12 cellular contexts compared by ENCODE assay signal in the genomic region with DNA sequence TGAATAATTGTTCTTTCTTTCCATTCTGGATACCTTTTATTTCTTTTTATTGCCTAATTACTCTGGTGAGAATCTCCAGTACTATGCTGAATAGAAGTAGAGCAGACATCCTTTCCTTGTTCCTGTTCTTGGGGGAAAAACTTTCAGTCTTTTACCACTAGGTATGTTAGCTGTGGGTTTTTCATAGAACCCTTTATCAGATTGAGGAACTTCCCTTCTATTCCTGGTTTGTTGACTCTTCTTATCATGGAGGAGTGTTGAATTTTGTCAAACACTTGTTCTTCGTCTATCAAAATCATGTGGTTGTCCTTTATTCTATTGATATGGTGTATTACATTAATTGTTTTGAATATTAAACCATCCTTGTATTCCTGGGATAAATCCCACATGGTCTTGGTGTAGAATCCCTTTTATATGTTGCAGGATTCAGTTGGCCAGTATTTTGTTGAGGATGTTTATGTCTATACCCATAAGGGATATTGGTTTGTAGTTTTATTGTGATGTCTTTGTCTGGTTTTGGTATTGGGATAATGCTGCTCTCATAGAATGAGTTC. TPM values are rescaled to one million over a fixed set of nuclear protein-coding genes. Genes with fewer than 3 reads are reported as not detected.
A peak's percentile ranks its signal among the peaks of the same experiment; 100 is the strongest.
DNase-seq lines count a peak whose midpoint lies in the region; ATAC-seq lines count a peak whose summit lies in the region.
"Had no signal": no experiment of that assay in that cellular context is flagged by ENCODE, and none has a peak within 500 bp of the region (broad histone marks: within the 10 kb centered on the region; RNA-seq: fewer than 3 reads in every experiment).

No MANE protein-coding gene starts in this region.

- H3K27ac Mint-ChIP-seq in CD4-positive, alpha-beta memory T cell: peak overlapping the region; percentile 86 to 98 (median 92)
- H3K27ac Mint-ChIP-seq in IgD-negative memory B cell: peak overlapping the region in 2 of 3 donors; percentile 43 to 55
- H3K27ac Mint-ChIP-seq in activated CD4-positive, alpha-beta memory T cell treated with anti-CD3 and anti-CD28 coated beads, Interleukin-2, amount 10 ng/mL, durations not matched to agents 7 days and 5 days: peak overlapping the region; percentile 49
- H3K27ac Mint-ChIP-seq in naive thymus-derived CD4-positive, alpha-beta T cell: peak overlapping the region; percentile 36 to 94 (median 86)

- H3K36me3 Mint-ChIP-seq in CD4-positive, alpha-beta memory T cell: peaks cover 0 to 36% of the 10 kb centered on the region in 2 donors
- no peaks in the 10 kb centered on the region for H3K36me3 Mint-ChIP-seq in IgD-negative memory B cell
- peaks cover 58% of the 10 kb centered on the region for H3K36me3 Mint-ChIP-seq in activated CD4-positive, alpha-beta memory T cell treated with anti-CD3 and anti-CD28 coated beads, Interleukin-2, amount 10 ng/mL, durations not matched to agents 7 days and 5 days (ENCODE audit: low read depth)
- H3K36me3 Mint-ChIP-seq in naive thymus-derived CD4-positive, alpha-beta T cell: peaks cover 0 to 34% (median 0%) of the 10 kb centered on the region in 5 donors

- H3K27ac ChIP-seq in CD4-positive, alpha-beta memory T cell (ENCODE audit: low read depth, low read length): no peak overlapping the region
- no peak overlapping the region for H3K27ac ChIP-seq in naive thymus-derived CD4-positive, alpha-beta T cell (ENCODE audit: low read depth, low read length)
- H3K27ac ChIP-seq: breast epithelium had no signal

- H3K4me1 Mint-ChIP-seq in CD4-positive, alpha-beta memory T cell: peaks cover 39 to 74% (median 61%) of the 10 kb centered on the region in 4 donors
- peaks cover 30 to 46% (median 39%) of the 10 kb centered on the region in 3 donors for H3K4me1 Mint-ChIP-seq in IgD-negative memory B cell
- peaks cover 70% of the 10 kb centered on the region for H3K4me1 Mint-ChIP-seq in activated CD4-positive, alpha-beta memory T cell treated with anti-CD3 and anti-CD28 coated beads, Interleukin-2, amount 10 ng/mL, durations not matched to agents 7 days and 5 days
- H3K4me1 Mint-ChIP-seq in naive thymus-derived CD4-positive, alpha-beta T cell: peaks cover 55 to 77% (median 62%) of the 10 kb centered on the region in 7 donors

- CTCF ChIA-PET in CD4-positive, alpha-beta memory T cell (lab: Charles Lee; ENCODE audit: partially characterized antibody): no interaction called here
- CTCF ChIA-PET in activated CD4-positive, alpha-beta memory T cell treated with anti-CD3 and anti-CD28 coated beads, Interleukin-2, amount 10 ng/mL, durations not matched to agents 7 days and 5 days (lab: Charles Lee): no interaction called here
- CTCF ChIA-PET in naive thymus-derived CD4-positive, alpha-beta T cell (lab: Charles Lee): no interaction called here

- no peak overlapping the region for H3K4me3 ChIP-seq in CD4-positive, alpha-beta memory T cell (ENCODE audit: low read length in 2 of 2)
- H3K4me3 ChIP-seq in naive thymus-derived CD4-positive, alpha-beta T cell (ENCODE audit: low read length): no peak overlapping the region

- POLR2A ChIA-PET in CD4-positive, alpha-beta memory T cell (lab: Charles Lee; ENCODE audit: partially characterized antibody): interaction anchor here (1.5 to 3.1 kb wide), 2 partner anchors 17 to 23 kb away, joined by 3 to 18 read pairs; no protein-coding TSS in a partner anchor
- POLR2A ChIA-PET in activated CD4-positive, alpha-beta memory T cell treated with anti-CD3 and anti-CD28 coated beads, Interleukin-2, amount 10 ng/mL, durations not matched to agents 7 days and 5 days (lab: Charles Lee): no interaction called here
- POLR2A ChIA-PET in naive thymus-derived CD4-positive, alpha-beta T cell (lab: Charles Lee): interaction anchor here (12.2 kb wide), 1 partner anchor 21 kb away, joined by 100 read pairs; no protein-coding TSS in a partner anchor

- no peak for ATAC-seq in naive thymus-derived CD4-positive, alpha-beta T cell
- ATAC-seq in HG02885 (IDR thresholded peaks at IDR 0.05; ENCODE audit: poor library complexity, unreplicated experiment): no peak
- no peak for ATAC-seq in HG03442 (IDR thresholded peaks at IDR 0.05; ENCODE audit: unreplicated experiment)
- ATAC-seq: PC-3 had no signal

- no peaks in the 10 kb centered on the region for H3K9me3 Mint-ChIP-seq in CD4-positive, alpha-beta memory T cell
- H3K9me3 Mint-ChIP-seq in IgD-negative memory B cell: no peaks in the 10 kb centered on the region
- no peaks in the 10 kb centered on the region for H3K9me3 Mint-ChIP-seq in activated CD4-positive, alpha-beta memory T cell treated with anti-CD3 and anti-CD28 coated beads, Interleukin-2, amount 10 ng/mL, durations not matched to agents 7 days and 5 days
- no peaks in the 10 kb centered on the region for H3K9me3 Mint-ChIP-seq in naive thymus-derived CD4-positive, alpha-beta T cell

- H3K36me3 ChIP-seq in CD4-positive, alpha-beta memory T cell (ENCODE audit: insufficient read depth, low read length): peaks cover 3% of the 10 kb centered on the region
- peaks cover 0 to 12% (median 0%) of the 10 kb centered on the region in 3 experiments for H3K36me3 ChIP-seq in naive thymus-derived CD4-positive, alpha-beta T cell (ENCODE audit: control insufficient read depth in 2 of 3, insufficient read depth in 3 of 3, low read length in 3 of 3)
- H3K36me3 ChIP-seq: breast epithelium had no signal

- DNase-seq in CD4-positive, alpha-beta memory T cell: no peak
- DNase-seq in activated CD4-positive, alpha-beta memory T cell treated with anti-CD3 and anti-CD28 coated beads, Interleukin-2, amount 10 ng/mL, durations not matched to agents 7 days and 5 days: no peak
- no peak for DNase-seq in naive thymus-derived CD4-positive, alpha-beta T cell
- no peak for DNase-seq in NCI-H2196 (lab: John Stamatoyannopoulos, UW; ENCODE audit: unreplicated experiment)
- no peak for DNase-seq in NCI-H2029 (lab: John Stamatoyannopoulos, UW)
- DNase-seq: activated CD8-positive, alpha-beta memory T cell treated with anti-CD3 and anti-CD28 coated beads, Interleukin-2, amount 50 U/mL, for 48 hours; NCI-H2227 treated with DMSO at 0.1 percent for 48 hours; PC-3 had no signal

- H3K27me3 ChIP-seq in CD4-positive, alpha-beta memory T cell (ENCODE audit: insufficient read depth, low read length): no peaks in the 10 kb centered on the region
- no peaks in the 10 kb centered on the region for H3K27me3 ChIP-seq in naive thymus-derived CD4-positive, alpha-beta T cell (ENCODE audit: control insufficient read depth in 2 of 2, insufficient read depth in 2 of 2, low read length in 2 of 2)
- H3K27me3 ChIP-seq: breast epithelium had no signal

- peak overlapping the region; percentile 78 to 91 (median 85) for H3K4me3 Mint-ChIP-seq in CD4-positive, alpha-beta memory T cell
- peak overlapping the region; percentile 82 to 94 (median 88) for H3K4me3 Mint-ChIP-seq in IgD-negative memory B cell
- H3K4me3 Mint-ChIP-seq in activated CD4-positive, alpha-beta memory T cell treated with anti-CD3 and anti-CD28 coated beads, Interleukin-2, amount 10 ng/mL, durations not matched to agents 7 days and 5 days: peak overlapping the region; percentile 63
- H3K4me3 Mint-ChIP-seq in naive thymus-derived CD4-positive, alpha-beta T cell: peak overlapping the region; percentile 77 to 93 (median 82)

- H3K27me3 Mint-ChIP-seq in CD4-positive, alpha-beta memory T cell: no peaks in the 10 kb centered on the region
- H3K27me3 Mint-ChIP-seq in IgD-negative memory B cell: peaks cover 3% of the 10 kb centered on the region
- H3K27me3 Mint-ChIP-seq in activated CD4-positive, alpha-beta memory T cell treated with anti-CD3 and anti-CD28 coated beads, Interleukin-2, amount 10 ng/mL, durations not matched to agents 7 days and 5 days: no peaks in the 10 kb centered on the region
- H3K27me3 Mint-ChIP-seq in naive thymus-derived CD4-positive, alpha-beta T cell: no peaks in the 10 kb centered on the region

- peaks cover 66% of the 10 kb centered on the region for H3K4me1 ChIP-seq in CD4-positive, alpha-beta memory T cell (ENCODE audit: insufficient read depth, low read length)
- H3K4me1 ChIP-seq in naive thymus-derived CD4-positive, alpha-beta T cell (ENCODE audit: control insufficient read depth in 2 of 2, insufficient read depth in 2 of 2, low read length in 2 of 2): peaks cover 43 to 60% of the 10 kb centered on the region in 2 donors

- H3K9me3 ChIP-seq in CD4-positive, alpha-beta memory T cell (ENCODE audit: control insufficient read depth in 1 of 2, low read length in 2 of 2): no peaks in the 10 kb centered on the region
- no peaks in the 10 kb centered on the region for H3K9me3 ChIP-seq in naive thymus-derived CD4-positive, alpha-beta T cell (ENCODE audit: control insufficient read depth in 2 of 3, low read length in 3 of 3)
- H3K9me3 ChIP-seq: breast epithelium had no signal

- intact Hi-C loops in CD4-positive, alpha-beta memory T cell (cut with micrococcal nuclease): loop anchor here (10.0 kb wide), 1 partner anchor 52 kb away; no protein-coding TSS in a partner anchor
- intact Hi-C loops in naive thymus-derived CD4-positive, alpha-beta T cell (cut with micrococcal nuclease): no loop called here

RNA-seq across cellular contexts. Expression of a gene that starts 23.6 kb away (rescaled TPM):
- total RNA-seq in CD4-positive, alpha-beta memory T cell: 10 to 100 TPM; 37.9 to 44.3 TPM
- polyA plus RNA-seq in CD4-positive, alpha-beta memory T cell: 10 to 100 TPM in 1 of 2 donors, 1 to 10 TPM in 1; 3.8 to 16.3 TPM
- 22.7 TPM for polyA plus RNA-seq in IgD-negative memory B cell
- 10 to 100 TPM; 77.0 to 80.3 TPM for total RNA-seq in activated CD4-positive, alpha-beta memory T cell treated with anti-CD3 and anti-CD28 coated beads, Interleukin-2, amount 10 ng/mL, durations not matched to agents 7 days and 5 days
- total RNA-seq in naive thymus-derived CD4-positive, alpha-beta T cell: 100 to 1,000 TPM in 1 of 5 experiments, 10 to 100 TPM in 4; 22.7 to 269 (median 59.6) TPM
- polyA plus RNA-seq in naive thymus-derived CD4-positive, alpha-beta T cell: 10 to 100 TPM in 1 of 2 donors, 1 to 10 TPM in 1; 5.9 to 11.3 TPM

RNA-seq across cellular contexts. Expression of a gene that starts 27.2 kb away (rescaled TPM):
- total RNA-seq in CD4-positive, alpha-beta memory T cell: 100 to 1,000 TPM; 289 to 293 TPM
- polyA plus RNA-seq in CD4-positive, alpha-beta memory T cell: 100 to 1,000 TPM; 159 to 171 TPM
- polyA plus RNA-seq in IgD-negative memory B cell: 300 TPM
- total RNA-seq in activated CD4-positive, alpha-beta memory T cell treated with anti-CD3 and anti-CD28 coated beads, Interleukin-2, amount 10 ng/mL, durations not matched to agents 7 days and 5 days: 100 to 1,000 TPM; 266 to 277 TPM
- total RNA-seq in naive thymus-derived CD4-positive, alpha-beta T cell: 100 to 1,000 TPM; 211 to 300 (median 282) TPM
- 100 to 1,000 TPM; 152 to 164 TPM for polyA plus RNA-seq in naive thymus-derived CD4-positive, alpha-beta T cell
